ENCODE assay signal across 1 cellular context in genomic region chr1:31592132-31592531, GRCh38.
TF ChIP-seq lines count a peak whose summit lies in the region.

No MANE protein-coding gene starts in this region.

TF ChIP-seq in HCT116, 20 proteins besides CTCF, POLR2A, EP300 and RAD21:
- TF ChIP-seq POLR2AphosphoS5 (IDR thresholded peaks at IDR 0.05; ENCODE audit: low read depth, low read length) = no peak
- TF ChIP-seq JUND (IDR thresholded peaks at IDR 0.05) = no peak
- no peak for TF ChIP-seq ZNF274 (IDR thresholded peaks at IDR 0.05; ENCODE audit: low read depth, low read length)
- no peak for TF ChIP-seq EGR1 (IDR thresholded peaks at IDR 0.05; ENCODE audit: low read depth)
- TF ChIP-seq ZBTB33 (IDR thresholded peaks at IDR 0.05; ENCODE audit: extremely low read depth, insufficient replicate concordance, low read length) = no peak
- no peak for TF ChIP-seq EZH2 (IDR thresholded peaks at IDR 0.05)
- no peak for TF ChIP-seq TCF7L2 (IDR thresholded peaks at IDR 0.05; ENCODE audit: borderline replicate concordance, extremely low read depth, insufficient read depth, insufficient read length)
- TF ChIP-seq ZFX (IDR thresholded peaks at IDR 0.05) = no peak
- no peak for TF ChIP-seq SP1 (IDR thresholded peaks at IDR 0.05; ENCODE audit: low read depth)
- TF ChIP-seq CEBPB (IDR thresholded peaks at IDR 0.05; ENCODE audit: low read depth) = no peak
- TF ChIP-seq SRF (IDR thresholded peaks at IDR 0.05; ENCODE audit: low read depth) = no peak
- no peak for TF ChIP-seq ATF3 (IDR thresholded peaks at IDR 0.05)
- TF ChIP-seq CBX3 (IDR thresholded peaks at IDR 0.05; ENCODE audit: low read depth) = no peak
- TF ChIP-seq ELF1 (IDR thresholded peaks at IDR 0.05; ENCODE audit: borderline replicate concordance, low read depth) = no peak
- no peak for TF ChIP-seq FOSL1 (IDR thresholded peaks at IDR 0.05; ENCODE audit: low read depth)
- TF ChIP-seq REST (IDR thresholded peaks at IDR 0.05; ENCODE audit: low read depth) = no peak
- no peak for TF ChIP-seq SIN3A (IDR thresholded peaks at IDR 0.05; ENCODE audit: low read depth)
- no peak for TF ChIP-seq YY1 (IDR thresholded peaks at IDR 0.05; ENCODE audit: extremely low read depth, insufficient replicate concordance, low read depth, low read length)
